ENCODE assay signal across 39 cellular contexts in genomic region chr17:15335446-15335845, GRCh38. TPM values are rescaled to one million over a fixed set of nuclear protein-coding genes. Genes with fewer than 3 reads are reported as not detected.
"Had no signal": no experiment of that assay in that cellular context is flagged by ENCODE, and none has a peak within 500 bp of the region (broad histone marks: within the 10 kb centered on the region; RNA-seq: fewer than 3 reads in every experiment).

No MANE protein-coding gene starts in this region.

- ATAC-seq: activated naive CD4-positive, alpha-beta T cell treated with anti-CD3 and anti-CD28 coated beads, Interleukin-2, amount 50 U/mL, for 72 hours; activated naive CD8-positive, alpha-beta T cell treated with anti-CD3 and anti-CD28 coated beads, Interleukin-2, amount 50 U/mL, for 24 hours; activated T-cell treated with anti-CD3 and anti-CD28 coated beads, Interleukin-2, amount 50 U/mL, for 4 hours; activated T-cell treated with anti-CD3 and anti-CD28 coated beads, Interleukin-2, amount 50 U/mL, for 72 hours; activated T-helper 17 cell treated with anti-CD3 and anti-CD28 coated beads, Interleukin-2, amount 50 U/mL, for 72 hours; body of pancreas had no signal

- FAIRE-seq: astrocyte, bronchial epithelial cell, colon had no signal

- H3K4me3 Mint-ChIP-seq: activated naive CD4-positive, alpha-beta T cell treated with anti-CD3 and anti-CD28 coated beads for 36 hours; activated naive CD4-positive, alpha-beta T cell treated with anti-CD3 and anti-CD28 coated beads, Interleukin-2, amount 10 ng/mL, durations not matched to agents 7 days and 5 days; activated naive CD4-positive, alpha-beta T cell treated with anti-CD3 and anti-CD28 coated beads, Interleukin-2, amount 50 U/mL, for 24 hours; activated naive CD8-positive, alpha-beta T cell; activated naive CD8-positive, alpha-beta T cell treated with anti-CD3 and anti-CD28 coated beads for 36 hours; activated naive CD8-positive, alpha-beta T cell treated with anti-CD3 and anti-CD28 coated beads, Interleukin-2, amount 10 ng/mL, durations not matched to agents 7 days and 5 days; activated naive CD8-positive, alpha-beta T cell treated with anti-CD3 and anti-CD28 coated beads, Interleukin-2, amount 50 U/mL, for 24 hours; activated T-cell treated with anti-CD3 and anti-CD28 coated beads, Interleukin-2, amount 50 U/mL, for 4 hours; activated T-cell treated with anti-CD3 and anti-CD28 coated beads, Interleukin-2, amount 50 U/mL, for 72 hours; activated T-helper 1 cell treated with anti-CD3 and anti-CD28 coated beads, Interleukin-12 subunit alpha, Interleukin-12 subunit beta, Interleukin-2, Interleukin-4 antibody, amounts not matched to agents 30 ng/mL and 10 ng/mL and 1 ng/mL, durations not matched to agents 14 hours and 24 hours and 36 hours; activated T-helper 17 cell treated with anti-CD3 and anti-CD28 coated beads, Interleukin-2, amount 50 U/mL, for 72 hours; brain; central memory CD8-positive, alpha-beta T cell had no signal

- H3K27ac ChIP-seq: adrenal gland, ascending aorta, body of pancreas, brain microvascular endothelial cell, breast epithelium, cardiac muscle cell had no signal

- H3K9me3 Mint-ChIP-seq: activated naive CD4-positive, alpha-beta T cell treated with anti-CD3 and anti-CD28 coated beads, Interleukin-2, amount 10 ng/mL, durations not matched to agents 7 days and 5 days; activated T-helper 1 cell treated with anti-CD3 and anti-CD28 coated beads, Interleukin-12 subunit alpha, Interleukin-12 subunit beta, Interleukin-2, Interleukin-4 antibody, amounts not matched to agents 30 ng/mL and 10 ng/mL and 1 ng/mL, durations not matched to agents 14 hours and 24 hours and 36 hours had no signal

- H3K4me1 Mint-ChIP-seq: activated naive CD4-positive, alpha-beta T cell treated with anti-CD3 and anti-CD28 coated beads, Interleukin-2, amount 10 ng/mL, durations not matched to agents 7 days and 5 days; activated naive CD4-positive, alpha-beta T cell treated with anti-CD3 and anti-CD28 coated beads, Interleukin-2, amount 50 U/mL, for 24 hours; activated naive CD8-positive, alpha-beta T cell treated with anti-CD3 and anti-CD28 coated beads for 36 hours; activated naive CD8-positive, alpha-beta T cell treated with anti-CD3 and anti-CD28 coated beads, Interleukin-2, amount 10 ng/mL, durations not matched to agents 7 days and 5 days; activated naive CD8-positive, alpha-beta T cell treated with anti-CD3 and anti-CD28 coated beads, Interleukin-2, amount 50 U/mL, for 24 hours; activated T-helper 17 cell treated with anti-CD3 and anti-CD28 coated beads, Interleukin-2, amount 50 U/mL, for 72 hours; brain; central memory CD8-positive, alpha-beta T cell had no signal

- H3K4me1 ChIP-seq: adrenal gland, ascending aorta, body of pancreas, breast epithelium had no signal

- H3K4me3 ChIP-seq: adrenal gland, ascending aorta, body of pancreas, breast epithelium, cardiac muscle cell had no signal

- H3K36me3 Mint-ChIP-seq: activated naive CD4-positive, alpha-beta T cell treated with anti-CD3 and anti-CD28 coated beads, Interleukin-2, amount 10 ng/mL, durations not matched to agents 7 days and 5 days; activated naive CD8-positive, alpha-beta T cell treated with anti-CD3 and anti-CD28 coated beads for 36 hours; activated naive CD8-positive, alpha-beta T cell treated with anti-CD3 and anti-CD28 coated beads, Interleukin-2, amount 10 ng/mL, durations not matched to agents 7 days and 5 days; brain had no signal

- H3K9me3 ChIP-seq: adrenal gland, body of pancreas, breast epithelium had no signal

- H3K36me3 ChIP-seq: adrenal gland, ascending aorta, brain microvascular endothelial cell, breast epithelium, cardiac muscle cell had no signal

- DNase-seq: activated effector memory CD4-positive, alpha-beta T cell treated with anti-CD3 and anti-CD28 coated beads, Interleukin-2, amount 50 U/mL, for 16 hours; activated effector memory CD4-positive, alpha-beta T cell treated with Interleukin-2 at 50 U/mL for 16 hours; activated gamma-delta T cell; activated gamma-delta T cell treated with Interleukin-2 at 50 U/mL for 16 hours; activated naive CD4-positive, alpha-beta T cell; activated naive CD4-positive, alpha-beta T cell treated with anti-CD3 and anti-CD28 coated beads for 36 hours; activated naive CD4-positive, alpha-beta T cell treated with anti-CD3 and anti-CD28 coated beads, Interleukin-2, amount 10 ng/mL, durations not matched to agents 7 days and 5 days; activated naive CD4-positive, alpha-beta T cell treated with anti-CD3 and anti-CD28 coated beads, Interleukin-2, amount 50 U/mL, for 16 hours; activated naive CD4-positive, alpha-beta T cell treated with Interleukin-2 at 50 U/mL for 16 hours; activated naive CD8-positive, alpha-beta T cell treated with anti-CD3 and anti-CD28 coated beads for 36 hours; activated naive CD8-positive, alpha-beta T cell treated with anti-CD3 and anti-CD28 coated beads, Interleukin-2, amount 10 ng/mL, durations not matched to agents 7 days and 5 days; activated naive CD8-positive, alpha-beta T cell treated with anti-CD3 and anti-CD28 coated beads, Interleukin-2, amount 50 U/mL, for 24 hours; activated T-cell treated with anti-CD3 and anti-CD28 coated beads, Interleukin-2, amount 50 U/mL, for 4 hours; activated T-cell treated with anti-CD3 and anti-CD28 coated beads, Interleukin-2, amount 50 U/mL, for 48 hours; activated T-cell treated with anti-CD3 and anti-CD28 coated beads, Interleukin-2, amount 50 U/mL, for 72 hours; adrenal gland; amniotic stem cell; amygdala; anterior cingulate cortex; aorta; body of pancreas; brain microvascular endothelial cell; caudate nucleus; central memory CD4-positive, alpha-beta T cell; cerebellar nuclear complex had no signal

- H3K27me3 ChIP-seq: ascending aorta, body of pancreas, brain microvascular endothelial cell, breast epithelium had no signal

- H3K27ac Mint-ChIP-seq: activated naive CD4-positive, alpha-beta T cell treated with anti-CD3 and anti-CD28 coated beads for 36 hours; activated naive CD4-positive, alpha-beta T cell treated with anti-CD3 and anti-CD28 coated beads, Interleukin-2, amount 10 ng/mL, durations not matched to agents 7 days and 5 days; activated naive CD4-positive, alpha-beta T cell treated with anti-CD3 and anti-CD28 coated beads, Interleukin-2, amount 50 U/mL, for 24 hours; activated naive CD4-positive, alpha-beta T cell treated with anti-CD3 and anti-CD28 coated beads, Interleukin-2, amount 50 U/mL, for 72 hours; activated naive CD8-positive, alpha-beta T cell; activated naive CD8-positive, alpha-beta T cell treated with anti-CD3 and anti-CD28 coated beads for 36 hours; activated naive CD8-positive, alpha-beta T cell treated with anti-CD3 and anti-CD28 coated beads, Interleukin-2, amount 10 ng/mL, durations not matched to agents 7 days and 5 days; activated naive CD8-positive, alpha-beta T cell treated with anti-CD3 and anti-CD28 coated beads, Interleukin-2, amount 50 U/mL, for 24 hours; activated T-cell treated with anti-CD3 and anti-CD28 coated beads, Interleukin-2, amount 50 U/mL, for 72 hours; activated T-helper 1 cell treated with anti-CD3 and anti-CD28 coated beads, Interleukin-12 subunit alpha, Interleukin-12 subunit beta, Interleukin-2, Interleukin-4 antibody, amounts not matched to agents 30 ng/mL and 10 ng/mL and 1 ng/mL, durations not matched to agents 14 hours and 24 hours and 36 hours; activated T-helper 17 cell treated with anti-CD3 and anti-CD28 coated beads, Interleukin-2, amount 50 U/mL, for 72 hours; activated T-helper 2 cell treated with anti-CD3 and anti-CD28 coated beads, Interferon-gamma antibody, Interleukin-2, Interleukin-4, amounts not matched to agents 10 μg/mL and 5 μg/mL and 100 μg/mL, durations not matched to agents 14 hours and 24 hours and 36 hours; brain had no signal

RNA-seq across cellular contexts. Expression of gene TEKT3, which starts 6.0 kb away (rescaled TPM):
- total RNA-seq: activated naive CD4-positive, alpha-beta T cell treated with anti-CD3 and anti-CD28 coated beads for 36 hours; activated naive CD4-positive, alpha-beta T cell treated with anti-CD3 and anti-CD28 coated beads, Interleukin-2, amount 50 U/mL, for 72 hours; activated naive CD8-positive, alpha-beta T cell treated with anti-CD3 and anti-CD28 coated beads for 36 hours; activated naive CD8-positive, alpha-beta T cell treated with anti-CD3 and anti-CD28 coated beads, Interleukin-2, amount 10 ng/mL, durations not matched to agents 7 days and 5 days; activated T-helper 1 cell treated with anti-CD3 and anti-CD28 coated beads, Interleukin-12 subunit alpha, Interleukin-12 subunit beta, Interleukin-2, Interleukin-4 antibody, amounts not matched to agents 30 ng/mL and 10 ng/mL and 1 ng/mL, durations not matched to agents 14 hours and 24 hours and 36 hours; activated T-helper 2 cell treated with anti-CD3 and anti-CD28 coated beads, Interferon-gamma antibody, Interleukin-2, Interleukin-4, amounts not matched to agents 10 μg/mL and 5 μg/mL and 100 μg/mL, durations not matched to agents 14 hours and 24 hours and 36 hours; ascending aorta; astrocyte; body of pancreas; bronchial epithelial cell had no signal
- polyA plus RNA-seq: cardiac muscle cell had no signal
